Comparison of ENCODE assay signal across 8 cellular contexts in genomic region chr15:50876989-50877360, GRCh38. TPM values are rescaled to one million over a fixed set of nuclear protein-coding genes. Genes with fewer than 3 reads are reported as not detected.
DNase-seq lines count a peak whose midpoint lies in the region; ATAC-seq and TF ChIP-seq lines count a peak whose summit lies in the region.

No MANE protein-coding gene starts in this region.

- ATAC-seq in CD8-positive, alpha-beta T cell = peak; percentile 80
- ATAC-seq in GM21390 (IDR thresholded peaks at IDR 0.05; ENCODE audit: unreplicated experiment) = no peak

- POLR2A ChIA-PET in CD8-positive, alpha-beta T cell (lab: Charles Lee) = interaction anchor here (1.7 kb wide), 1 partner anchor 30 kb away, joined by 6 read pairs; no protein-coding TSS in a partner anchor

- TF ChIP-seq POLR2A in erythroblast (IDR thresholded peaks at IDR 0.05; ENCODE audit: low read length) = no peak

- no peaks in the 10 kb centered on the region for H3K36me3 ChIP-seq in CD8-positive, alpha-beta T cell (ENCODE audit: insufficient read depth, low read length)
- no peaks in the 10 kb centered on the region for H3K36me3 ChIP-seq in OCI-LY1 (ENCODE audit: insufficient read depth, low read length)
- no peaks in the 10 kb centered on the region for H3K36me3 ChIP-seq in muscle layer of duodenum (ENCODE audit: control insufficient read depth in 1 of 2, insufficient read depth in 2 of 2, low read length in 2 of 2)

- H3F3A ChIP-seq in OCI-LY1 (ENCODE audit: insufficient read depth, low read length) = no peaks in the 10 kb centered on the region

- H3K4me3 Mint-ChIP-seq in CD8-positive, alpha-beta T cell = peak overlapping the region; percentile 68

- no peaks in the 10 kb centered on the region for H4K20me1 ChIP-seq in OCI-LY1 (ENCODE audit: insufficient read depth, low read length)

- no peaks in the 10 kb centered on the region for H3K27me3 ChIP-seq in CD8-positive, alpha-beta T cell (ENCODE audit: insufficient read depth, low read length)
- H3K27me3 ChIP-seq in OCI-LY1 (ENCODE audit: insufficient read depth, low read length) (no peaks in the 10 kb centered on the region), muscle layer of duodenum (ENCODE audit: low read depth, low read length) (no peaks in the 10 kb centered on the region)

- H3K9me2 ChIP-seq in OCI-LY1 (ENCODE audit: low read depth, low read length) = no peaks in the 10 kb centered on the region

- peaks cover 6% of the 10 kb centered on the region for H3K4me1 Mint-ChIP-seq in CD8-positive, alpha-beta T cell (ENCODE audit: low read depth)

- peak; percentile 95 for TF ChIP-seq CTCF in CD8-positive, alpha-beta T cell (IDR thresholded peaks at IDR 0.05)
- TF ChIP-seq CTCF in OCI-LY1 (IDR thresholded peaks at IDR 0.05; ENCODE audit: low read length) = peak; percentile 98

- H3K36me3 Mint-ChIP-seq in CD8-positive, alpha-beta T cell = no peaks in the 10 kb centered on the region

- peaks cover 13% of the 10 kb centered on the region for H3K4me1 ChIP-seq in CD8-positive, alpha-beta T cell (ENCODE audit: insufficient read depth, low read length)
- H3K4me1 ChIP-seq in OCI-LY1 (ENCODE audit: insufficient read depth, low read length, severe bottlenecking) (peaks cover 50% of the 10 kb centered on the region), muscle layer of duodenum (ENCODE audit: control insufficient read depth in 1 of 2, insufficient read depth in 2 of 2, low read length in 2 of 2) (peaks cover 0 to 5% of the 10 kb centered on the region in 2 donors)

- H3K9me3 ChIP-seq in CD8-positive, alpha-beta T cell (ENCODE audit: low read length) = no peaks in the 10 kb centered on the region
- H3K9me3 ChIP-seq in OCI-LY1 (ENCODE audit: low read length) (no peaks in the 10 kb centered on the region), muscle layer of duodenum (ENCODE audit: control insufficient read depth in 1 of 2, low read length in 2 of 2) (no peaks in the 10 kb centered on the region)

- H3K79me2 ChIP-seq in OCI-LY1 (ENCODE audit: insufficient read depth, low read length) = no peaks in the 10 kb centered on the region

- no peak overlapping the region for H3K27ac ChIP-seq in CD8-positive, alpha-beta T cell (ENCODE audit: low read depth, low read length)
- no peak overlapping the region for H3K27ac ChIP-seq in OCI-LY1 (ENCODE audit: low read depth, low read length, poor library complexity, severe bottlenecking)
- H3K27ac ChIP-seq in muscle layer of duodenum (ENCODE audit: low read length) = peak overlapping the region; percentile 46

- no peaks in the 10 kb centered on the region for H3K9me3 Mint-ChIP-seq in CD8-positive, alpha-beta T cell

- CTCF ChIA-PET in CD8-positive, alpha-beta T cell (lab: Charles Lee) = interaction anchor here (0.7 to 2.4 kb wide), 20 partner anchors 9 to 521 kb away, joined by 3 to 26 read pairs (median 4); no protein-coding TSS in a partner anchor

- H3K4me2 ChIP-seq in OCI-LY1 (ENCODE audit: low read length) = peak overlapping the region; percentile 78

- H2AFZ ChIP-seq in OCI-LY1 (ENCODE audit: low read length) = peak overlapping the region; percentile 73

- intact Hi-C loops in CD8-positive, alpha-beta T cell (cut with DNase I, micrococcal nuclease) = loop anchor here (1.0 to 5.0 kb wide), 4 partner anchors 31 to 202 kb away; partner anchors contain the start of genes AP4E1 (in 2 of the 2) and SPPL2A (in 1 of the 2)

- DNase-seq in CD8-positive, alpha-beta T cell = peak; percentile 34 to 77 (median 56)
- DNase-seq in HUDEP-2 (lab: John Stamatoyannopoulos, UW; ENCODE audit: unreplicated experiment in 76 of 76) (peak in 72 of 76 experiments; percentile 17 to 90 (median 66)), activated T-cell treated with anti-CD3 and anti-CD28 coated beads for 4 hours (peak; percentile 77), erythroblast (lab: John Stamatoyannopoulos, UW) (peak; percentile 86 to 94)
- peak; percentile 29 for DNase-seq in stimulated activated CD8-positive, alpha-beta memory T cell treated with anti-CD3 and anti-CD28 coated beads, Interleukin-7, amount 100 ng/mL, for 24 hours (ENCODE audit: low read depth)

- peak overlapping the region; percentile 39; the same call in 1 of the 2 replicates for H3K9ac ChIP-seq in OCI-LY1 (ENCODE audit: low read length)

- no peak overlapping the region for H3K27ac Mint-ChIP-seq in CD8-positive, alpha-beta T cell

- H3K27me3 Mint-ChIP-seq in CD8-positive, alpha-beta T cell (ENCODE audit: low read depth) = peaks cover 3% of the 10 kb centered on the region

- H3K4me3 ChIP-seq in CD8-positive, alpha-beta T cell (ENCODE audit: low read depth, low read length) = peak overlapping the region; percentile 40
- H3K4me3 ChIP-seq in OCI-LY1 (ENCODE audit: low read depth, low read length, poor library complexity, severe bottlenecking) = peak overlapping the region; percentile 60
- peak overlapping the region; percentile 51 to 71 for H3K4me3 ChIP-seq in muscle layer of duodenum (ENCODE audit: low read depth in 1 of 2, low read length in 2 of 2)

RNA-seq across cellular contexts. Expression of gene AP4E1, which starts 31.5 kb away (rescaled TPM):
- total RNA-seq in CD8-positive, alpha-beta T cell = 1 to 10 TPM; 6.8 to 8.1 TPM

Comparison
In these comparisons a context has a peak if more than half of its experiments do, and no peak if none do; other contexts are left out.
1. DNase-seq: peak in every context shown above with its lines; median percentile 90 in erythroblast; 77 in activated T-cell treated with anti-CD3 and anti-CD28 coated beads for 4 hours; 66 in HUDEP-2; 56 in CD8-positive, alpha-beta T cell; 29 in stimulated activated CD8-positive, alpha-beta memory T cell treated with anti-CD3 and anti-CD28 coated beads, Interleukin-7, amount 100 ng/mL, for 24 hours.